ENCODE assay signal across 6 cellular contexts in the genomic region with DNA sequence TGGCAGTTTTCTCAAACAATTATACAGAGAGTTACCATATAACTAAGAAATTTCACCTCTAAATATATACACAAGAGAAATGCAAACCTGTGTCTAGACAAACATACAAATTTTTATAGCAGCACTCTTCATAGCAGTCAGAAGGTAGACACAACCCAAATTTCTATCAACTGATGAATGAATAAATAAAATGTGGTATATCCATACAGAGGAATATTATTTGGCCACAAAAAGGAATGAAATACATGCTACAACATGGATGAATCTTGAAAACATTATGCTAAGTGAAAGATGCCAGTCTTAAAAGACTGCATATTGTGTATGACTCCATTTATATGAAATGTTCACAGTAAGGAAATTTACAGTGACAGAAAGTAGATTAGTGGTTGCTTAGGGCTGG.
"Had no signal": no experiment of that assay in that cellular context is flagged by ENCODE, and none has a peak within 500 bp of the region (broad histone marks: within the 10 kb centered on the region; RNA-seq: fewer than 3 reads in every experiment).

No MANE protein-coding gene starts in this region.

- ATAC-seq: HepG2 had no signal

- FAIRE-seq: HepG2, HTR-8/SVneo had no signal

- H3K27ac ChIP-seq: HL-60 had no signal

- DNase-seq: IMR-90, KBM-7, KG1 had no signal
